1 cellular context compared by ENCODE assay signal in the genomic region with DNA sequence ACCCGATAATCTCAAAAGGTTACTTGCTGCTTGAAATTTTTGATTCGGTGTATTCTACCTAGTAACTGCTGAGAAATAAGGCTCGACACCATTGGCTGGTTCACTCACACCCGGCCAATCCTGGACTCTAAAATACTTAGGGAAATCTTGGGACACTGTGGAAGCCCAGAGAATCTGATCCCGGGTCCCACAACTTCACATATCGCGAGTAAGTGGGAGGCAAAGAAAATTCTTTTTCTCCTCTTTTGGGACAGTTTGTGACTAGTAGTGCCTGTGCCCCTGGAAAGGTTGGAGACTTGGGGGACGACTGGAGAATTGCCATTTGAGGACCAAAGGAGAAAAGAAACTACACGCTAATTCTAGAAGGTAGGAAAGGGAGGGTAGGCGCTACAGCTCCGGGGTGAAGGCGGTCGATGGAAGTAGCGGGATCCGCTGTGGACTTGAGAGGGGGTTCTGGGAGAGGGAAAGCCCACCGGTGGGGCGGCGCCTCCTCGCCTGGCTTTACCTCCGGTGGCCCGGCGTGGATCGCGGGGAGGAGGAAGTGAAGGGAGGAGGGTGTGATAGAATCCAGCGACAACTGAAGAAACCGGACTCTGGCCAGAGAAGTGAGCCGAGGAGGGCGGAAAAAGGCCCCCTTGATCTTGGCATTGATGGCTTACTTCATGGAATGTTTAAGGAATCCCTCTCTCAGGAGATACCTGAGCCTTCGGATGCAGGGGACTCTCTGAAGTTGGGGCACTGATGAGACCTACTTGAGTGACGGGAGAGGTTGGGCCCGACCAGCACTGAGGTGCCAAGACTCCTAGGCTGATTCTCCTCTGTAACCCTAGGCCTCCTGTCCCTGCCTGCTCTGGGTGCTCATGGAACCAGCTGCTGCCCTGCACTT.
TF ChIP-seq lines count a peak whose summit lies in the region.

No MANE protein-coding gene starts in this region.

TF ChIP-seq in HepG2, 621 proteins besides CTCF, POLR2A, EP300 and RAD21 (continued from another document and continues in another):
- TF ChIP-seq, protein P1, sequence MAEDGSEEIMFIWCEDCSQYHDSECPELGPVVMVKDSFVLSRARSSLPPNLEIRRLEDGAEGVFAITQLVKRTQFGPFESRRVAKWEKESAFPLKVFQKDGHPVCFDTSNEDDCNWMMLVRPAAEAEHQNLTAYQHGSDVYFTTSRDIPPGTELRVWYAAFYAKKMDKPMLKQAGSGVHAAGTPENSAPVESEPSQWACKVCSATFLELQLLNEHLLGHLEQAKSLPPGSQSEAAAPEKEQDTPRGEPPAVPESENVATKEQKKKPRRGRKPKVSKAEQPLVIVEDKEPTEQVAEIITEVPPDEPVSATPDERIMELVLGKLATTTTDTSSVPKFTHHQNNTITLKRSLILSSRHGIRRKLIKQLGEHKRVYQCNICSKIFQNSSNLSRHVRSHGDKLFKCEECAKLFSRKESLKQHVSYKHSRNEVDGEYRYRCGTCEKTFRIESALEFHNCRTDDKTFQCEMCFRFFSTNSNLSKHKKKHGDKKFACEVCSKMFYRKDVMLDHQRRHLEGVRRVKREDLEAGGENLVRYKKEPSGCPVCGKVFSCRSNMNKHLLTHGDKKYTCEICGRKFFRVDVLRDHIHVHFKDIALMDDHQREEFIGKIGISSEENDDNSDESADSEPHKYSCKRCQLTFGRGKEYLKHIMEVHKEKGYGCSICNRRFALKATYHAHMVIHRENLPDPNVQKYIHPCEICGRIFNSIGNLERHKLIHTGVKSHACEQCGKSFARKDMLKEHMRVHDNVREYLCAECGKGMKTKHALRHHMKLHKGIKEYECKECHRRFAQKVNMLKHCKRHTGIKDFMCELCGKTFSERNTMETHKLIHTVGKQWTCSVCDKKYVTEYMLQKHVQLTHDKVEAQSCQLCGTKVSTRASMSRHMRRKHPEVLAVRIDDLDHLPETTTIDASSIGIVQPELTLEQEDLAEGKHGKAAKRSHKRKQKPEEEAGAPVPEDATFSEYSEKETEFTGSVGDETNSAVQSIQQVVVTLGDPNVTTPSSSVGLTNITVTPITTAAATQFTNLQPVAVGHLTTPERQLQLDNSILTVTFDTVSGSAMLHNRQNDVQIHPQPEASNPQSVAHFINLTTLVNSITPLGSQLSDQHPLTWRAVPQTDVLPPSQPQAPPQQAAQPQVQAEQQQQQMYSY (CRISPR knock-in tag; IDR thresholded peaks at IDR 0.05): 0 out of 2 replicates have a peak, but pooled peaks have one; percentile 36
- TF ChIP-seq ARNTL (CRISPR knock-in tag; IDR thresholded peaks at IDR 0.05) (no peak), ZNF121 (CRISPR knock-in tag; IDR thresholded peaks at IDR 0.05) (no peak), GATAD2A (CRISPR knock-in tag; IDR thresholded peaks at IDR 0.05) (peak; percentile 24; the same call in 1 of the 2 replicates), ZNF615 (CRISPR knock-in tag; IDR thresholded peaks at IDR 0.05; ENCODE audit: borderline replicate concordance) (0 out of 2 replicates have a peak, but pooled peaks have one; percentile 30), SAP130 (CRISPR knock-in tag; IDR thresholded peaks at IDR 0.05; ENCODE audit: low read depth) (peak; percentile 20), SP1 (IDR thresholded peaks at IDR 0.05) (no peak), SP1 (CRISPR knock-in tag; IDR thresholded peaks at IDR 0.05) (no peak), U2AF1 (optimal IDR thresholded peaks at IDR 0.05; ENCODE audit: low read depth, low read length) (no peak), ZNF775 (CRISPR knock-in tag; IDR thresholded peaks at IDR 0.05; ENCODE audit: borderline replicate concordance) (no peak), ZNF350 (CRISPR knock-in tag; IDR thresholded peaks at IDR 0.05; ENCODE audit: borderline replicate concordance, low read depth) (peak; percentile 78), EED (CRISPR knock-in tag; IDR thresholded peaks at IDR 0.05) (no peak), RXRA (CRISPR knock-in tag; IDR thresholded peaks at IDR 0.05) (peak; percentile 64), SKI (IDR thresholded peaks at IDR 0.05; ENCODE audit: partially characterized antibody) (no peak), ATF1 (CRISPR knock-in tag; IDR thresholded peaks at IDR 0.05) (peak; percentile 86), ZFP1 (CRISPR knock-in tag; IDR thresholded peaks at IDR 0.05) (no peak)
- TF ChIP-seq, protein P2, sequence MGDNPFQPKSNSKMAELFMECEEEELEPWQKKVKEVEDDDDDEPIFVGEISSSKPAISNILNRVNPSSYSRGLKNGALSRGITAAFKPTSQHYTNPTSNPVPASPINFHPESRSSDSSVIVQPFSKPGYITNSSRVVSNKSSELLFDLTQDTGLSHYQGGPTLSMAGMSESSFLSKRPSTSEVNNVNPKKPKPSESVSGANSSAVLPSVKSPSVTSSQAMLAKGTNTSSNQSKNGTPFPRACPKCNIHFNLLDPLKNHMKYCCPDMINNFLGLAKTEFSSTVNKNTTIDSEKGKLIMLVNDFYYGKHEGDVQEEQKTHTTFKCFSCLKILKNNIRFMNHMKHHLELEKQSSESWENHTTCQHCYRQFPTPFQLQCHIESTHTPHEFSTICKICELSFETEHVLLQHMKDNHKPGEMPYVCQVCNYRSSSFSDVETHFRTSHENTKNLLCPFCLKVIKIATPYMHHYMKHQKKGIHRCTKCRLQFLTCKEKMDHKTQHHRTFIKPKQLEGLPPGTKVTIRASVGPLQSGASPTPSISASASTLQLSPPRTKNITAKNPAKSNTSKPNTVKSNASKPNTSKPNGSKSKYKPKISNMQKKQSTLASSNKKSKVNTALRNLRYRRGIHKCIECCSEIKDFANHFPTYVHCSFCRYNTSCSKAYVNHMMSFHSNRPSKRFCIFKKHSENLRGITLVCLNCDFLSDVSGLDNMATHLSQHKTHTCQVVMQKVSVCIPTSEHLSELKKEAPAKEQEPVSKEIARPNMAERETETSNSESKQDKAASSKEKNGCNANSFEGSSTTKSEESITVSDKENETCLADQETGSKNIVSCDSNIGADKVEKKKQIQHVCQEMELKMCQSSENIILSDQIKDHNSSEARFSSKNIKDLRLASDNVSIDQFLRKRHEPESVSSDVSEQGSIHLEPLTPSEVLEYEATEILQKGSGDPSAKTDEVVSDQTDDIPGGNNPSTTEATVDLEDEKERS (CRISPR knock-in tag; IDR thresholded peaks at IDR 0.05): no peak
- TF ChIP-seq, protein P3, sequence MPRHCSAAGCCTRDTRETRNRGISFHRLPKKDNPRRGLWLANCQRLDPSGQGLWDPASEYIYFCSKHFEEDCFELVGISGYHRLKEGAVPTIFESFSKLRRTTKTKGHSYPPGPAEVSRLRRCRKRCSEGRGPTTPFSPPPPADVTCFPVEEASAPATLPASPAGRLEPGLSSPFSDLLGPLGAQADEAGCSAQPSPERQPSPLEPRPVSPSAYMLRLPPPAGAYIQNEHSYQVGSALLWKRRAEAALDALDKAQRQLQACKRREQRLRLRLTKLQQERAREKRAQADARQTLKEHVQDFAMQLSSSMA (CRISPR knock-in tag; IDR thresholded peaks at IDR 0.05): no peak
- TF ChIP-seq, protein P4, sequence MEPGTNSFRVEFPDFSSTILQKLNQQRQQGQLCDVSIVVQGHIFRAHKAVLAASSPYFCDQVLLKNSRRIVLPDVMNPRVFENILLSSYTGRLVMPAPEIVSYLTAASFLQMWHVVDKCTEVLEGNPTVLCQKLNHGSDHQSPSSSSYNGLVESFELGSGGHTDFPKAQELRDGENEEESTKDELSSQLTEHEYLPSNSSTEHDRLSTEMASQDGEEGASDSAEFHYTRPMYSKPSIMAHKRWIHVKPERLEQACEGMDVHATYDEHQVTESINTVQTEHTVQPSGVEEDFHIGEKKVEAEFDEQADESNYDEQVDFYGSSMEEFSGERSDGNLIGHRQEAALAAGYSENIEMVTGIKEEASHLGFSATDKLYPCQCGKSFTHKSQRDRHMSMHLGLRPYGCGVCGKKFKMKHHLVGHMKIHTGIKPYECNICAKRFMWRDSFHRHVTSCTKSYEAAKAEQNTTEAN (CRISPR knock-in tag; conservative IDR thresholded peaks at IDR 0.05): 0 out of 2 replicates have a peak, but pooled peaks have one; percentile 10
- TF ChIP-seq, protein P5, sequence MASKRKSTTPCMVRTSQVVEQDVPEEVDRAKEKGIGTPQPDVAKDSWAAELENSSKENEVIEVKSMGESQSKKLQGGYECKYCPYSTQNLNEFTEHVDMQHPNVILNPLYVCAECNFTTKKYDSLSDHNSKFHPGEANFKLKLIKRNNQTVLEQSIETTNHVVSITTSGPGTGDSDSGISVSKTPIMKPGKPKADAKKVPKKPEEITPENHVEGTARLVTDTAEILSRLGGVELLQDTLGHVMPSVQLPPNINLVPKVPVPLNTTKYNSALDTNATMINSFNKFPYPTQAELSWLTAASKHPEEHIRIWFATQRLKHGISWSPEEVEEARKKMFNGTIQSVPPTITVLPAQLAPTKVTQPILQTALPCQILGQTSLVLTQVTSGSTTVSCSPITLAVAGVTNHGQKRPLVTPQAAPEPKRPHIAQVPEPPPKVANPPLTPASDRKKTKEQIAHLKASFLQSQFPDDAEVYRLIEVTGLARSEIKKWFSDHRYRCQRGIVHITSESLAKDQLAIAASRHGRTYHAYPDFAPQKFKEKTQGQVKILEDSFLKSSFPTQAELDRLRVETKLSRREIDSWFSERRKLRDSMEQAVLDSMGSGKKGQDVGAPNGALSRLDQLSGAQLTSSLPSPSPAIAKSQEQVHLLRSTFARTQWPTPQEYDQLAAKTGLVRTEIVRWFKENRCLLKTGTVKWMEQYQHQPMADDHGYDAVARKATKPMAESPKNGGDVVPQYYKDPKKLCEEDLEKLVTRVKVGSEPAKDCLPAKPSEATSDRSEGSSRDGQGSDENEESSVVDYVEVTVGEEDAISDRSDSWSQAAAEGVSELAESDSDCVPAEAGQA (IDR thresholded peaks at IDR 0.05; ENCODE audit: low read depth): no peak
- TF ChIP-seq, protein P5 (CRISPR knock-in tag; IDR thresholded peaks at IDR 0.05; ENCODE audit: borderline replicate concordance): no peak
- TF ChIP-seq, protein P6, sequence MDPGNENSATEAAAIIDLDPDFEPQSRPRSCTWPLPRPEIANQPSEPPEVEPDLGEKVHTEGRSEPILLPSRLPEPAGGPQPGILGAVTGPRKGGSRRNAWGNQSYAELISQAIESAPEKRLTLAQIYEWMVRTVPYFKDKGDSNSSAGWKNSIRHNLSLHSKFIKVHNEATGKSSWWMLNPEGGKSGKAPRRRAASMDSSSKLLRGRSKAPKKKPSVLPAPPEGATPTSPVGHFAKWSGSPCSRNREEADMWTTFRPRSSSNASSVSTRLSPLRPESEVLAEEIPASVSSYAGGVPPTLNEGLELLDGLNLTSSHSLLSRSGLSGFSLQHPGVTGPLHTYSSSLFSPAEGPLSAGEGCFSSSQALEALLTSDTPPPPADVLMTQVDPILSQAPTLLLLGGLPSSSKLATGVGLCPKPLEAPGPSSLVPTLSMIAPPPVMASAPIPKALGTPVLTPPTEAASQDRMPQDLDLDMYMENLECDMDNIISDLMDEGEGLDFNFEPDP (CRISPR knock-in tag; conservative IDR thresholded peaks at IDR 0.05): 0 out of 2 replicates have a peak, but pooled peaks have one; percentile 14
- TF ChIP-seq, protein P7, sequence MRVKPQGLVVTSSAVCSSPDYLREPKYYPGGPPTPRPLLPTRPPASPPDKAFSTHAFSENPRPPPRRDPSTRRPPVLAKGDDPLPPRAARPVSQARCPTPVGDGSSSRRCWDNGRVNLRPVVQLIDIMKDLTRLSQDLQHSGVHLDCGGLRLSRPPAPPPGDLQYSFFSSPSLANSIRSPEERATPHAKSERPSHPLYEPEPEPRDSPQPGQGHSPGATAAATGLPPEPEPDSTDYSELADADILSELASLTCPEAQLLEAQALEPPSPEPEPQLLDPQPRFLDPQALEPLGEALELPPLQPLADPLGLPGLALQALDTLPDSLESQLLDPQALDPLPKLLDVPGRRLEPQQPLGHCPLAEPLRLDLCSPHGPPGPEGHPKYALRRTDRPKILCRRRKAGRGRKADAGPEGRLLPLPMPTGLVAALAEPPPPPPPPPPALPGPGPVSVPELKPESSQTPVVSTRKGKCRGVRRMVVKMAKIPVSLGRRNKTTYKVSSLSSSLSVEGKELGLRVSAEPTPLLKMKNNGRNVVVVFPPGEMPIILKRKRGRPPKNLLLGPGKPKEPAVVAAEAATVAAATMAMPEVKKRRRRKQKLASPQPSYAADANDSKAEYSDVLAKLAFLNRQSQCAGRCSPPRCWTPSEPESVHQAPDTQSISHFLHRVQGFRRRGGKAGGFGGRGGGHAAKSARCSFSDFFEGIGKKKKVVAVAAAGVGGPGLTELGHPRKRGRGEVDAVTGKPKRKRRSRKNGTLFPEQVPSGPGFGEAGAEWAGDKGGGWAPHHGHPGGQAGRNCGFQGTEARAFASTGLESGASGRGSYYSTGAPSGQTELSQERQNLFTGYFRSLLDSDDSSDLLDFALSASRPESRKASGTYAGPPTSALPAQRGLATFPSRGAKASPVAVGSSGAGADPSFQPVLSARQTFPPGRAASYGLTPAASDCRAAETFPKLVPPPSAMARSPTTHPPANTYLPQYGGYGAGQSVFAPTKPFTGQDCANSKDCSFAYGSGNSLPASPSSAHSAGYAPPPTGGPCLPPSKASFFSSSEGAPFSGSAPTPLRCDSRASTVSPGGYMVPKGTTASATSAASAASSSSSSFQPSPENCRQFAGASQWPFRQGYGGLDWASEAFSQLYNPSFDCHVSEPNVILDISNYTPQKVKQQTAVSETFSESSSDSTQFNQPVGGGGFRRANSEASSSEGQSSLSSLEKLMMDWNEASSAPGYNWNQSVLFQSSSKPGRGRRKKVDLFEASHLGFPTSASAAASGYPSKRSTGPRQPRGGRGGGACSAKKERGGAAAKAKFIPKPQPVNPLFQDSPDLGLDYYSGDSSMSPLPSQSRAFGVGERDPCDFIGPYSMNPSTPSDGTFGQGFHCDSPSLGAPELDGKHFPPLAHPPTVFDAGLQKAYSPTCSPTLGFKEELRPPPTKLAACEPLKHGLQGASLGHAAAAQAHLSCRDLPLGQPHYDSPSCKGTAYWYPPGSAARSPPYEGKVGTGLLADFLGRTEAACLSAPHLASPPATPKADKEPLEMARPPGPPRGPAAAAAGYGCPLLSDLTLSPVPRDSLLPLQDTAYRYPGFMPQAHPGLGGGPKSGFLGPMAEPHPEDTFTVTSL (CRISPR knock-in tag; IDR thresholded peaks at IDR 0.05; ENCODE audit: borderline replicate concordance): no peak
- TF ChIP-seq, protein P8, sequence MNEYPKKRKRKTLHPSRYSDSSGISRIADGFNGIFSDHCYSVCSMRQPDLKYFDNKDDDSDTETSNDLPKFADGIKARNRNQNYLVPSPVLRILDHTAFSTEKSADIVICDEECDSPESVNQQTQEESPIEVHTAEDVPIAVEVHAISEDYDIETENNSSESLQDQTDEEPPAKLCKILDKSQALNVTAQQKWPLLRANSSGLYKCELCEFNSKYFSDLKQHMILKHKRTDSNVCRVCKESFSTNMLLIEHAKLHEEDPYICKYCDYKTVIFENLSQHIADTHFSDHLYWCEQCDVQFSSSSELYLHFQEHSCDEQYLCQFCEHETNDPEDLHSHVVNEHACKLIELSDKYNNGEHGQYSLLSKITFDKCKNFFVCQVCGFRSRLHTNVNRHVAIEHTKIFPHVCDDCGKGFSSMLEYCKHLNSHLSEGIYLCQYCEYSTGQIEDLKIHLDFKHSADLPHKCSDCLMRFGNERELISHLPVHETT (CRISPR knock-in tag; conservative IDR thresholded peaks at IDR 0.05): 0 out of 2 replicates have a peak, but pooled peaks have one; percentile 7
